Comparison of ENCODE assay signal across 8 cellular contexts in genomic region chr12:92927055-92927435, GRCh38. TPM values are rescaled to one million over a fixed set of nuclear protein-coding genes. Genes with fewer than 3 reads are reported as not detected.
DNase-seq lines count a peak whose midpoint lies in the region; ATAC-seq, FAIRE-seq and TF ChIP-seq lines count a peak whose summit lies in the region.

No MANE protein-coding gene starts in this region.

- H3K9ac ChIP-seq in kidney (ENCODE audit: low read length in 2 of 2): no peak overlapping the region

- H3K9me3 ChIP-seq in MG63 (no peaks in the 10 kb centered on the region), kidney (ENCODE audit: control insufficient read depth in 1 of 2, low read length in 2 of 2) (no peaks in the 10 kb centered on the region)

- intact Hi-C loops in kidney (cut with DNase I): no loop called here

- no peak for ATAC-seq in GM19035 (IDR thresholded peaks at IDR 0.05; ENCODE audit: unreplicated experiment)

- H3K27me3 ChIP-seq in MG63: no peaks in the 10 kb centered on the region

- FAIRE-seq in kidney (lab: Jason Lieb, UNC): no peak

- peaks cover 24% of the 10 kb centered on the region for H3K36me3 ChIP-seq in MG63
- no peaks in the 10 kb centered on the region for H3K36me3 ChIP-seq in kidney (ENCODE audit: control insufficient read depth in 1 of 2, insufficient read depth in 2 of 2, low read length in 2 of 2)

- TF ChIP-seq CTCF in fibroblast of villous mesenchyme (IDR thresholded peaks at IDR 0.05; ENCODE audit: insufficient read depth, low read depth, low read length) (peak; percentile 8), kidney (IDR thresholded peaks at IDR 0.05; ENCODE audit: borderline replicate concordance, extremely low read depth, insufficient read depth) (no peak)

- H3K4me1 ChIP-seq in kidney (ENCODE audit: control insufficient read depth in 1 of 2, insufficient read depth in 1 of 2, low read depth in 1 of 2, low read length in 2 of 2): peaks cover 0 to 9% of the 10 kb centered on the region in 2 donors

- DNase-seq in NCI-H748 (lab: John Stamatoyannopoulos, UW; ENCODE audit: unreplicated experiment): peak; percentile 31
- DNase-seq in NCI-H748 treated with DMSO at 0.1 percent for 48 hours (lab: John Stamatoyannopoulos, UW): no peak
- DNase-seq in MG63: peak; percentile 10
- peak; percentile 56 for DNase-seq in activated T-cell treated with anti-CD3 and anti-CD28 coated beads for 24 hours (ENCODE audit: low read depth)
- no peak for DNase-seq in fibroblast of villous mesenchyme (ENCODE audit: low read depth)
- DNase-seq in stimulated activated CD4-positive, alpha-beta T cell treated with anti-CD3 and anti-CD28 coated beads, Interleukin-12 subunit alpha, Interleukin-12 subunit beta, amount 100 ng/mL, for 24 hours (ENCODE audit: low read depth in 2 of 2): peak; percentile 31 to 40
- no peak for DNase-seq in kidney

- H3K4me3 ChIP-seq in MG63 (peak overlapping the region; percentile 86), fibroblast of villous mesenchyme (ENCODE audit: low read depth, low read length) (peak overlapping the region; percentile 84), kidney (ENCODE audit: low read length in 2 of 2) (peak overlapping the region in 1 of 2 donors; percentile 71)

- peak overlapping the region in 1 of 2 donors; percentile 45 for H3K27ac ChIP-seq in kidney (ENCODE audit: low read depth in 2 of 2, low read length in 2 of 2)

RNA-seq across cellular contexts. Expression of gene EEA1, which starts 2.0 kb away (rescaled TPM):
- 8.5 and 15.6 TPM in 2 replicates for total RNA-seq in MG63 (2014; rRNA removed; shearing (Covaris generic); ENCODE audit: low replicate concordance)
- total RNA-seq in fibroblast of villous mesenchyme (18.7 and 25.0 TPM in 2 replicates), kidney (30.2 TPM)
- 2.5 TPM for polyA plus RNA-seq in kidney (ENCODE audit: insufficient read depth, low read depth, low replicate concordance)

Comparison
In these comparisons a context has a peak if more than half of its experiments do, and no peak if none do; other contexts are left out.
1. DNase-seq: peak in NCI-H748 (single experiment), MG63 (single experiment), activated T-cell treated with anti-CD3 and anti-CD28 coated beads for 24 hours (single experiment) and stimulated activated CD4-positive, alpha-beta T cell treated with anti-CD3 and anti-CD28 coated beads, Interleukin-12 subunit alpha, Interleukin-12 subunit beta, amount 100 ng/mL, for 24 hours (2 of 2); none in NCI-H748 treated with DMSO at 0.1 percent for 48 hours (single experiment), fibroblast of villous mesenchyme (single experiment) and kidney (single experiment).